22 cellular contexts compared by ENCODE assay signal in genomic region chr1:160978510-160978927, GRCh38. TPM values are rescaled to one million over a fixed set of nuclear protein-coding genes. Genes with fewer than 3 reads are reported as not detected.
DNase-seq lines count a peak whose midpoint lies in the region; ATAC-seq, FAIRE-seq and TF ChIP-seq lines count a peak whose summit lies in the region.
"Had no signal": no experiment of that assay in that cellular context is flagged by ENCODE, and none has a peak within 500 bp of the region (broad histone marks: within the 10 kb centered on the region; RNA-seq: fewer than 3 reads in every experiment).

No MANE protein-coding gene starts in this region.

- no peak for FAIRE-seq in GM19239 (lab: Jason Lieb, UNC)

- H3K4me1 ChIP-seq in body of pancreas (peaks cover 16% of the 10 kb centered on the region), ovary (ENCODE audit: insufficient read depth) (no peaks in the 10 kb centered on the region)
- H3K4me1 ChIP-seq: gastrocnemius medialis had no signal

- DNase-seq in NCI-H146 (lab: John Stamatoyannopoulos, UW) (peak; percentile 26), NCI-H146 treated with DMSO at 0.1 percent for 48 hours (lab: John Stamatoyannopoulos, UW; ENCODE audit: unreplicated experiment) (no peak), NCI-H2029 (lab: John Stamatoyannopoulos, UW) (peak; percentile 84), body of pancreas (peak; percentile 85 to 93 (median 89)), ovary (peak; percentile 54 to 73 (median 69)), GM19239 (ENCODE audit: insufficient read length, low spot score) (no peak), iPS-NIHi7 (ENCODE audit: extremely low spot score) (no peak)
- DNase-seq: activated CD4-positive, alpha-beta T cell treated with anti-CD3 and anti-CD28 coated beads, Interleukin-2, amount 50 U/mL, for 1 hour; activated CD8-positive, alpha-beta memory T cell treated with anti-CD3 and anti-CD28 coated beads, Interleukin-2, amount 50 U/mL, for 48 hours; activated effector memory CD4-positive, alpha-beta T cell treated with anti-CD3 and anti-CD28 coated beads, Interleukin-2, amount 50 U/mL, for 16 hours; amygdala; central memory CD4-positive, alpha-beta T cell; gastrocnemius medialis; HCEC 1CT; MG63; NCI-H1930; stimulated activated CD4-positive, alpha-beta T cell treated with anti-CD3 and anti-CD28 coated beads, Interleukin-4, amount 100 ng/mL, for 24 hours had no signal

- WGBS in body of pancreas, 2 donors: 15 to 26% methylated on average over 11 of the region's 11 CpGs
- 2 to 19% (median 4%) methylated on average over 11 of the region's 11 CpGs for WGBS in ovary, 3 donors

- H3K36me3 ChIP-seq in body of pancreas (replicated peaks in 1 of 2; ENCODE audit: insufficient read depth in 1 of 2, low read depth in 2 of 2) (no peaks in the 10 kb centered on the region), ovary (no peaks in the 10 kb centered on the region)
- H3K36me3 ChIP-seq: BLaER1 treated with 17β-estradiol and CSF1 and Interleukin-3, amounts not matched to agents 10 nM and 100 nM; gastrocnemius medialis; MG63; vagina had no signal

- TF ChIP-seq EP300 in ovary (IDR thresholded peaks at IDR 0.05): no peak

- H3K4me3 ChIP-seq in body of pancreas (no peak overlapping the region), ovary (no peak overlapping the region)
- H3K4me3 ChIP-seq: BLaER1 treated with 17β-estradiol and CSF1 and Interleukin-3, amounts not matched to agents 10 nM and 100 nM; gastrocnemius medialis; MG63; vagina had no signal

- no peak for TF ChIP-seq CTCF in body of pancreas (IDR thresholded peaks at IDR 0.05)
- TF ChIP-seq CTCF in ovary (IDR thresholded peaks at IDR 0.05): no peak

- ATAC-seq in body of pancreas (peak; percentile 96), GM21529 (IDR thresholded peaks at IDR 0.05; ENCODE audit: unreplicated experiment) (no peak)
- ATAC-seq: gastrocnemius medialis had no signal

- no peaks in the 10 kb centered on the region for H3K9me3 ChIP-seq in body of pancreas
- H3K9me3 ChIP-seq in ovary: no peaks in the 10 kb centered on the region
- H3K9me3 ChIP-seq: gastrocnemius medialis, MG63, vagina had no signal

- intact Hi-C loops in body of pancreas (cut with DNase I): no loop called here
- intact Hi-C loops in ovary (cut with DNase I): no loop called here

- H3K27me3 ChIP-seq in body of pancreas: peaks cover 0 to 4% of the 10 kb centered on the region in 2 donors
- H3K27me3 ChIP-seq in ovary: no peaks in the 10 kb centered on the region
- H3K27me3 ChIP-seq: MG63, vagina had no signal

- TF ChIP-seq POLR2A in body of pancreas (IDR thresholded peaks at IDR 0.05): no peak
- TF ChIP-seq POLR2A in ovary (IDR thresholded peaks at IDR 0.05): no peak

- H3K27ac ChIP-seq in body of pancreas (peak overlapping the region in 3 of 4 donors; percentile 17 to 58 (median 29)), ovary (no peak overlapping the region)
- H3K27ac ChIP-seq: BLaER1 treated with 17β-estradiol and CSF1 and Interleukin-3, amounts not matched to agents 10 nM and 100 nM; gastrocnemius medialis; vagina had no signal

RNA-seq across cellular contexts. Expression of gene ITLN2, which starts 23.9 kb away (rescaled TPM):
- total RNA-seq in body of pancreas (not detected), ovary (1 to 10 TPM in 6 of 7 donors, under 1 TPM in 1; 0.53 to 7.2 (median 2.1) TPM)
- polyA plus RNA-seq in ovary: 1 to 10 TPM; 3.4 to 7.6 TPM
- total RNA-seq: gastrocnemius medialis, pulmonary artery endothelial cell had no signal
- polyA plus RNA-seq: neural cell had no signal

RNA-seq across cellular contexts. Expression of gene F11R, which starts 42.4 kb away (rescaled TPM):
- total RNA-seq in body of pancreas (10 to 100 TPM; 40.2 to 41.5 TPM), ovary (10 to 100 TPM; 14.8 to 62.7 (median 34.9) TPM)
- 10 to 100 TPM; 26.1 to 68.5 TPM for polyA plus RNA-seq in ovary

Comparison
In these comparisons a context has a peak if more than half of its experiments do, and no peak if none do; other contexts are left out.
1. DNase-seq: peak in NCI-H146 (single experiment), NCI-H2029 (single experiment), body of pancreas (4 of 4) and ovary (5 of 5); none in NCI-H146 treated with DMSO at 0.1 percent for 48 hours (single experiment), GM19239 (single experiment) and iPS-NIHi7 (single experiment).
2. H3K27ac ChIP-seq: peak in body of pancreas (3 of 4); none in ovary (0 of 2).